In genomic region chr1:229558460-229559335, GRCh38 we compare ENCODE assay signal across 8 cellular contexts. TPM values are rescaled to one million over a fixed set of nuclear protein-coding genes. Genes with fewer than 3 reads are reported as not detected.
DNase-seq lines count a peak whose midpoint lies in the region; TF ChIP-seq lines count a peak whose summit lies in the region.

Gene ABCB10, minus strand, starts transcription at chr1:229558707. Its CDS starts 55 bp downstream, at chr1:229558652.

- no peaks in the 10 kb centered on the region for H3K9me3 Mint-ChIP-seq in nephron
- no peaks in the 10 kb centered on the region for H3K9me3 Mint-ChIP-seq in stimulated activated naive CD8-positive, alpha-beta T cell treated with anti-CD3 and anti-CD28 coated beads, Interleukin-15, Interleukin-2, amounts not matched to agents 100 ng/mL and 50 ng/mL, for 24 hours

- H3K9ac ChIP-seq in ES-I3 (ENCODE audit: low read depth, low read length): peak within 1 kb of the TSS; percentile 63

- H3K4me1 ChIP-seq in ES-I3 (ENCODE audit: insufficient read depth, low read length): peaks cover 18% of the 10 kb centered on the region

- H3K4me3 ChIP-seq in LNCaP clone FGC (ENCODE audit: low read depth, low read length): peak within 1 kb of the TSS; percentile 64
- H3K4me3 ChIP-seq in fibroblast of pulmonary artery (replicated peaks; ENCODE audit: low read depth, low read length): peak within 1 kb of the TSS; percentile 73

- H3K36me3 Mint-ChIP-seq in nephron (ENCODE audit: low read depth): no peaks in the 10 kb centered on the region
- H3K36me3 Mint-ChIP-seq in stimulated activated naive CD8-positive, alpha-beta T cell treated with anti-CD3 and anti-CD28 coated beads, Interleukin-15, Interleukin-2, amounts not matched to agents 100 ng/mL and 50 ng/mL, for 24 hours (ENCODE audit: low read depth): peaks cover 8% of the 10 kb centered on the region

- H3K36me3 ChIP-seq in ES-I3 (ENCODE audit: insufficient read depth, low read length): no peaks in the 10 kb centered on the region

- peak; percentile 95 for DNase-seq in H4 (ENCODE audit: low spot score)
- DNase-seq in LNCaP clone FGC (ENCODE audit: low read depth): peak; percentile 94
- DNase-seq in activated T-helper 9 cell treated with anti-CD3 and anti-CD28 coated beads, Interleukin-2, amount 50 U/mL, for 16 hours (ENCODE audit: low read depth): peak; percentile 80
- peak; percentile 98 for DNase-seq in fibroblast of pulmonary artery (ENCODE audit: low read depth)

- peaks cover 25% of the 10 kb centered on the region for H3K4me1 Mint-ChIP-seq in nephron
- peaks cover 43% of the 10 kb centered on the region for H3K4me1 Mint-ChIP-seq in stimulated activated naive CD8-positive, alpha-beta T cell treated with anti-CD3 and anti-CD28 coated beads, Interleukin-15, Interleukin-2, amounts not matched to agents 100 ng/mL and 50 ng/mL, for 24 hours (ENCODE audit: low read depth)

- peak; percentile 71 for TF ChIP-seq POLR2A in Raji (IDR thresholded peaks at IDR 0.05; ENCODE audit: insufficient read depth, low read depth, low read length)

- no peaks in the 10 kb centered on the region for H3K9me3 ChIP-seq in ES-I3 (ENCODE audit: control insufficient read depth, insufficient read depth, low read length)

- peak within 1 kb of the TSS; percentile 80 to 95 (median 88) for H3K27ac Mint-ChIP-seq in nephron
- H3K27ac Mint-ChIP-seq in stimulated activated naive CD8-positive, alpha-beta T cell treated with anti-CD3 and anti-CD28 coated beads, Interleukin-15, Interleukin-2, amounts not matched to agents 100 ng/mL and 50 ng/mL, for 24 hours: peak within 1 kb of the TSS; percentile 87

- H3K4me3 Mint-ChIP-seq in nephron: peak within 1 kb of the TSS; percentile 93 to 95 (median 95)
- H3K4me3 Mint-ChIP-seq in stimulated activated naive CD8-positive, alpha-beta T cell treated with anti-CD3 and anti-CD28 coated beads, Interleukin-15, Interleukin-2, amounts not matched to agents 100 ng/mL and 50 ng/mL, for 24 hours: peak within 1 kb of the TSS; percentile 93

- TF ChIP-seq CTCF in LNCaP clone FGC (IDR thresholded peaks at IDR 0.05; ENCODE audit: control insufficient read depth, extremely low read depth, insufficient read depth) (peak; percentile 81), fibroblast of pulmonary artery (IDR thresholded peaks at IDR 0.05; ENCODE audit: low read length, missing control alignments) (peak; percentile 41), nephron (IDR thresholded peaks at IDR 0.05; ENCODE audit: unreplicated experiment in 3 of 3) (peak; percentile 78 to 94 (median 80))

- peaks cover 6% of the 10 kb centered on the region for H3K27me3 Mint-ChIP-seq in nephron (ENCODE audit: low read depth)
- no peaks in the 10 kb centered on the region for H3K27me3 Mint-ChIP-seq in stimulated activated naive CD8-positive, alpha-beta T cell treated with anti-CD3 and anti-CD28 coated beads, Interleukin-15, Interleukin-2, amounts not matched to agents 100 ng/mL and 50 ng/mL, for 24 hours

RNA-seq across cellular contexts. Expression of gene ABCB10, which starts in this region (rescaled TPM):
- total RNA-seq in H4 (2014; rRNA removed; shearing (Covaris generic)): 8.9 and 13.6 TPM in 2 replicates

Comparison
In these comparisons a context has a peak if more than half of its experiments do, and no peak if none do; other contexts are left out.
1. Peak in every context shown above with its lines: DNase-seq and H3K4me3 ChIP-seq.